In the genomic region with DNA sequence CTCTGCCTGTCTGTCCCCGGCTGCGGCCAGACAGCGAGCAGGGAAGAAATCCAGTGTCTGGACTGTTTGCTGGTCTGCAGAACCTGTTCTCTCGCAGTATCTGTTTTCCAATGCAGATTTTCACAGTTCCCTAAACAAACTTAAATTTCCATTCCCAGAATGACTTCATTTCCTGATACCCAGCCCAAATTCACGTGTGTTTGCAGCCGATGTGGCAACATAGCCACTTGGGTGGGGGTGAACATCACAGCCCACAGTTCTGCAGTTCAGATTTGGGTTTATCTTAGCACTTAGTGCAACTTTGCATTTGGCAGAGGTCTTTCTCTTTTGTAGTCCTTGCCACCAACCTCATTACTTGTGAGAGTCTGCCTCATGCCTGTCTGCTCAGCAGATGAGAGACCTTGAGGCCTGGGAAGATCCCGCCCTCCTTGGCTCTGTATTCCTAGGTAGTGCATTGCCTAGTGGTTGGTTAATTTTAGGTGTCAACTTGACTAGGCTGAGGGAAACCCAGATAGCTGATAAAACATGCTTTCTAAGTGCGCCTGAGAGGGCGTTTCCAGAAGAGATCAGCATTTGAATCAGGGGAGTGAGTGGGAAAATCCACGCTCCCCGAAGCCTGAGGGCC, we compare ENCODE assay signal across 7 cellular contexts.
DNase-seq lines count a peak whose midpoint lies in the region; ATAC-seq, FAIRE-seq and TF ChIP-seq lines count a peak whose summit lies in the region.
"Not testable (repeated sequence)": the region's sequence is repeated elsewhere in the genome, so short reads cannot be mapped to it uniquely, and the experiment has no call there.

No MANE protein-coding gene starts in this region.

- H2AK5ac ChIP-seq in H1 (ENCODE audit: low read depth, low read length): not testable (repeated sequence)

- not testable (repeated sequence) for H2AFZ ChIP-seq in H1 (ENCODE audit: low read length)

- H3K56ac ChIP-seq in H1 (replicated peaks; ENCODE audit: insufficient read length, low read depth, low read length): not testable (repeated sequence)

- CTCF ChIA-PET in H1 (lab: Charles Lee; ENCODE audit: partially characterized antibody): interaction anchor here (1.1 to 1.5 kb wide), 2 partner anchors 11 to 45 kb away, joined by 3 to 5 read pairs; no protein-coding TSS in a partner anchor

- not testable (repeated sequence) for H3K79me2 ChIP-seq in H1 (ENCODE audit: control insufficient read depth in 1 of 2, insufficient read depth in 2 of 2, low read length in 2 of 2)

- not testable (repeated sequence) for H3K4me2 ChIP-seq in H1 (ENCODE audit: insufficient read depth in 1 of 2, low read depth in 2 of 2, low read length in 2 of 2)

- H4K8ac ChIP-seq in H1 (ENCODE audit: extremely low read depth, insufficient read depth, low read length): not testable (repeated sequence)

- H3K27me3 ChIP-seq in body of pancreas; H1 (replicated peaks in 1 of 4; ENCODE audit: control insufficient read depth in 3 of 4, extremely low read depth in 1 of 4, insufficient read depth in 3 of 4, low read length in 3 of 4); gastroesophageal sphincter; left lung; sigmoid colon; vagina: not testable (repeated sequence)

- not testable (repeated sequence) for DNase-seq in HTR-8/SVneo (ENCODE audit: insufficient read length, low spot score); body of pancreas; H1 (ENCODE audit: low read depth in 1 of 2, low spot score in 2 of 2); left lung; sigmoid colon; vagina (ENCODE audit: extremely low spot score in 2 of 2)

- not testable (repeated sequence) for H3K9me3 ChIP-seq in body of pancreas; H1 (ENCODE audit: insufficient read depth in 2 of 2, low read depth in 1 of 2, low read length in 1 of 2); gastroesophageal sphincter; left lung; sigmoid colon; vagina

- not testable (repeated sequence) for H4K5ac ChIP-seq in H1 (ENCODE audit: insufficient read length, low read depth, low read length)

- H3K14ac ChIP-seq in H1 (ENCODE audit: insufficient read length): not testable (repeated sequence)

- intact Hi-C loops in body of pancreas (cut with DNase I); left lung (cut with DNase I); sigmoid colon (cut with DNase I); vagina (cut with DNase I): not testable (repeated sequence)

- H4K20me1 ChIP-seq in H1 (replicated peaks in 1 of 2; ENCODE audit: control insufficient read depth in 1 of 2, insufficient read depth in 2 of 2, low read length in 2 of 2): not testable (repeated sequence)

- not testable (repeated sequence) for TF ChIP-seq EP300 in H1 (IDR thresholded peaks at IDR 0.05; ENCODE audit: borderline replicate concordance in 1 of 2, low read depth in 2 of 2, low read length in 2 of 2); gastroesophageal sphincter (IDR thresholded peaks at IDR 0.05); sigmoid colon (IDR thresholded peaks at IDR 0.05)

- peak; percentile 75 for ATAC-seq in body of pancreas
- ATAC-seq in gastroesophageal sphincter: peak; percentile 8
- peak; percentile 46 for ATAC-seq in left lung

- not testable (repeated sequence) for H2BK15ac ChIP-seq in H1 (ENCODE audit: low read length)

- H3K36me3 ChIP-seq in body of pancreas (replicated peaks in 1 of 2; ENCODE audit: insufficient read depth in 1 of 2, low read depth in 2 of 2); H1 (ENCODE audit: control insufficient read depth in 2 of 4, insufficient read depth in 4 of 4, low read length in 3 of 4); gastroesophageal sphincter; left lung; sigmoid colon; vagina: not testable (repeated sequence)

- not testable (repeated sequence) for H2BK20ac ChIP-seq in H1 (ENCODE audit: low read length)

- POLR2A ChIA-PET in H1 (lab: Charles Lee; ENCODE audit: partially characterized antibody): not testable (repeated sequence)

- not testable (repeated sequence) for H3K4me3 ChIP-seq in body of pancreas; H1 (ENCODE audit: extremely low read depth in 1 of 4, insufficient read depth in 2 of 4, low read depth in 3 of 4, low read length in 4 of 4); gastroesophageal sphincter; left lung; sigmoid colon; vagina

- H3K79me1 ChIP-seq in H1 (ENCODE audit: low read depth, low read length): not testable (repeated sequence)

- H3K23me2 ChIP-seq in H1 (ENCODE audit: low read depth, low read length): not testable (repeated sequence)

- H3K27ac ChIP-seq in body of pancreas (peak overlapping the region in 2 of 4 donors; percentile 55 to 63), gastroesophageal sphincter (peak overlapping the region in 3 of 4 donors; percentile 64 to 72 (median 68)), sigmoid colon (peak overlapping the region; percentile 35 to 70 (median 66)), vagina (peak overlapping the region; percentile 27)
- not testable (repeated sequence) for H3K27ac ChIP-seq in H1 (ENCODE audit: low read depth, low read length); left lung

- not testable (repeated sequence) for H2BK12ac ChIP-seq in H1 (ENCODE audit: low read depth, low read length)

- H3K4me1 ChIP-seq in body of pancreas (peaks cover 18% of the 10 kb centered on the region), gastroesophageal sphincter (peaks cover 0 to 18% (median 7%) of the 10 kb centered on the region in 3 donors), sigmoid colon (peaks cover 0 to 11% (median 5%) of the 10 kb centered on the region in 4 donors)
- H3K4me1 ChIP-seq in H1 (replicated peaks in 1 of 4; ENCODE audit: control insufficient read depth in 3 of 4, insufficient read depth in 4 of 4, low read length in 3 of 4); left lung; vagina: not testable (repeated sequence)

- not testable (repeated sequence) for H3K23ac ChIP-seq in H1 (ENCODE audit: insufficient read length)

- H4K91ac ChIP-seq in H1 (replicated peaks; ENCODE audit: insufficient read length, low read length): not testable (repeated sequence)

- TF ChIP-seq CTCF in body of pancreas (IDR thresholded peaks at IDR 0.05); H1 (IDR thresholded peaks at IDR 0.05; ENCODE audit: control extremely low read depth in 1 of 3, insufficient read depth in 1 of 3, low read depth in 1 of 3, low read length in 3 of 3); gastroesophageal sphincter (IDR thresholded peaks at IDR 0.05); left lung (IDR thresholded peaks at IDR 0.05); sigmoid colon (IDR thresholded peaks at IDR 0.05); vagina (IDR thresholded peaks at IDR 0.05): not testable (repeated sequence)

- not testable (repeated sequence) for H3K9ac ChIP-seq in H1 (replicated peaks in 1 of 4; ENCODE audit: extremely low read depth in 1 of 4, low read depth in 3 of 4, low read length in 3 of 4)

- not testable (repeated sequence) for H2BK5ac ChIP-seq in H1 (ENCODE audit: low read depth, low read length)

- H2BK120ac ChIP-seq in H1 (replicated peaks; ENCODE audit: low read depth, low read length): not testable (repeated sequence)

- H3K18ac ChIP-seq in H1 (ENCODE audit: extremely low read depth, low read length): not testable (repeated sequence)

- not testable (repeated sequence) for TF ChIP-seq RAD21 in H1 (IDR thresholded peaks at IDR 0.05 in 1 of 2, conservative IDR thresholded peaks at IDR 0.05 in 1 of 2; ENCODE audit: low read depth in 2 of 2, low read length in 2 of 2)

- FAIRE-seq in HTR-8/SVneo (lab: Jason Lieb, UNC): peak; percentile 91
- peak; percentile 32 for FAIRE-seq in H1 (lab: Jason Lieb, UNC)

- TF ChIP-seq POLR2A in body of pancreas (IDR thresholded peaks at IDR 0.05); H1 (IDR thresholded peaks at IDR 0.05; ENCODE audit: control extremely low read depth in 1 of 2, low read depth in 2 of 2, low read length in 2 of 2); gastroesophageal sphincter (IDR thresholded peaks at IDR 0.05); sigmoid colon (IDR thresholded peaks at IDR 0.05); vagina (IDR thresholded peaks at IDR 0.05): not testable (repeated sequence)

- not testable (repeated sequence) for H3K4ac ChIP-seq in H1 (replicated peaks; ENCODE audit: insufficient read length, low read depth, low read length)

- 43 to 49% methylated on average over 7 to 8 of the region's 11 CpGs for WGBS in body of pancreas, 2 donors
- 97% methylated on average over 5 of the region's 11 CpGs; no CpG with 5 or more reads in 1 of the 2 experiments for WGBS in H1 (ENCODE audit: extremely low coverage in 1 of 2, insufficient coverage in 1 of 2, insufficient read length in 1 of 2, insufficient replicate concordance in 2 of 2, low coverage in 1 of 2, low lambda C conversion rate in 2 of 2, missing lambda C conversion rate in 1 of 2), 2 experiments
- WGBS in gastroesophageal sphincter (ENCODE audit: low coverage in 1 of 2), 2 donors: 77 to 82% methylated on average over 2 to 5 of the region's 11 CpGs
- 82 to 83% methylated on average over 7 to 10 of the region's 11 CpGs for WGBS in sigmoid colon, 2 donors

Comparison
In these comparisons a context has a peak if more than half of its experiments do, and no peak if none do; other contexts are left out.
1. ATAC-seq: peak in every context shown above with its lines; median percentile 75 in body of pancreas; 46 in left lung; 8 in gastroesophageal sphincter.